Comparison of ENCODE assay signal across 8 cellular contexts in genomic region chrX:49001521-49002090, GRCh38. TPM values are rescaled to one million over a fixed set of nuclear protein-coding genes. Genes with fewer than 3 reads are reported as not detected.
DNase-seq lines count a peak whose midpoint lies in the region; ATAC-seq and TF ChIP-seq lines count a peak whose summit lies in the region.

No MANE protein-coding gene starts in this region.

- BruUV-seq in MCF 10A (replicated peaks; lab: Mats Ljungman, UMichigan), result no TSS peak

- peak overlapping the region; percentile 97 for H3K27ac Mint-ChIP-seq in MCF 10A (ENCODE audit: low read depth, unreplicated experiment)

- intact Hi-C loops in MCF 10A (cut with micrococcal nuclease), result loop anchor here (1.0 kb wide), 1 partner anchor 42 kb away; the partner anchor contains the start of gene TFE3

- ATAC-seq in GM21526 (IDR thresholded peaks at IDR 0.05; ENCODE audit: low FRiP score, unreplicated experiment), result peak; percentile 26

- POLR2A ChIA-PET in MCF 10A (lab: Yijun Ruan, JAX), result interaction anchor here (0.6 to 3.0 kb wide), 13 partner anchors 9 to 200 kb away, joined by 3 to 31 read pairs (median 4); partner anchors contain the start of genes HDAC6, OTUD5, PRAF2 and TFE3

- peaks cover 10% of the 10 kb centered on the region for H3K4me1 Mint-ChIP-seq in MCF 10A (ENCODE audit: insufficient read depth, unreplicated experiment)

- H3K9me3 Mint-ChIP-seq in MCF 10A (ENCODE audit: unreplicated experiment), result no peaks in the 10 kb centered on the region

- TF ChIP-seq CTCF in MCF 10A (IDR thresholded peaks at IDR 0.05; ENCODE audit: unreplicated experiment), result no peak

- H3K4me3 ChIP-seq in Jurkat, Clone E6-1 (ENCODE audit: low read length), result peak overlapping the region; percentile 88
- peak overlapping the region; percentile 76 for H3K4me3 ChIP-seq in iPS-18c (ENCODE audit: insufficient read depth, low read depth, low read length)

- peaks cover 5% of the 10 kb centered on the region for H3K9me3 ChIP-seq in iPS-18c (ENCODE audit: control insufficient read depth, insufficient read depth, low read length)

- CTCF ChIA-PET in MCF 10A (lab: Yijun Ruan, JAX), result interaction anchor here (0.6 kb wide), 1 partner anchor 56 kb away, joined by 4 read pairs; no protein-coding TSS in a partner anchor

- peak overlapping the region; percentile 95 for H3K4me3 Mint-ChIP-seq in MCF 10A (ENCODE audit: unreplicated experiment)

- DNase-seq in D341Med (ENCODE audit: low spot score) (peak; percentile 68), T-helper 2 cell (peak; percentile 24 to 81 (median 58)), MCF 10A (ENCODE audit: unreplicated experiment) (peak; percentile 12), ureter (ENCODE audit: low spot score) (no peak)
- peak; percentile 55 for DNase-seq in Jurkat, Clone E6-1 (ENCODE audit: low read depth, low spot score)
- peak; percentile 20 to 36 (median 24) for DNase-seq in stimulated activated CD4-positive, alpha-beta T cell treated with anti-CD3 and anti-CD28 coated beads, Interleukin-12 subunit alpha, Interleukin-12 subunit beta, amount 100 ng/mL, for 48 hours (ENCODE audit: low read depth in 2 of 3, low spot score in 1 of 3)

- H3K27me3 Mint-ChIP-seq in MCF 10A (ENCODE audit: insufficient read depth, unreplicated experiment), result no peaks in the 10 kb centered on the region

- peaks cover 18% of the 10 kb centered on the region for H3K36me3 Mint-ChIP-seq in MCF 10A (ENCODE audit: insufficient read depth, unreplicated experiment)

RNA-seq across cellular contexts. Expression of gene GRIPAP1, which starts 0.5 kb away (rescaled TPM):
- polyA plus RNA-seq in Jurkat, Clone E6-1 (2012; ENCODE audit: insufficient read depth, insufficient read length), result 43.4 TPM
- total RNA-seq in MCF 10A (2022) (49.6 and 51.0 TPM in 2 replicates), ureter (56.8 TPM)

RNA-seq across cellular contexts. Expression of gene KCND1, which starts 30.0 kb away (rescaled TPM):
- polyA plus RNA-seq in Jurkat, Clone E6-1 (2012; ENCODE audit: insufficient read depth, insufficient read length), result 4.6 TPM
- total RNA-seq in MCF 10A (2022), result 0.86 and 1.8 TPM in 2 replicates
- total RNA-seq in ureter, result 3.4 TPM

RNA-seq across cellular contexts. Expression of gene TFE3, which starts 41.6 kb away (rescaled TPM):
- 12.5 TPM for polyA plus RNA-seq in Jurkat, Clone E6-1 (2012; ENCODE audit: insufficient read depth, insufficient read length)
- total RNA-seq in MCF 10A (2022) (45.3 and 71.7 TPM in 2 replicates), ureter (45.2 TPM)

RNA-seq across cellular contexts. Expression of gene OTUD5, which starts 44.2 kb away (rescaled TPM):
- 56.0 TPM for polyA plus RNA-seq in Jurkat, Clone E6-1 (2012; ENCODE audit: insufficient read depth, insufficient read length)
- total RNA-seq in MCF 10A (2022) (35.1 and 38.7 TPM in 2 replicates), ureter (53.8 TPM)

RNA-seq across cellular contexts. Expression of gene CCDC120, which starts 57.2 kb away (rescaled TPM):
- polyA plus RNA-seq in Jurkat, Clone E6-1 (2012; ENCODE audit: insufficient read depth, insufficient read length), result 5.6 TPM
- total RNA-seq in MCF 10A (2022) (10.3 and 14.4 TPM in 2 replicates), ureter (16.9 TPM)
